ENCODE assay signal across 28 cellular contexts in genomic region chr11:93133710-93134109, GRCh38.
DNase-seq lines count a peak whose midpoint lies in the region; ATAC-seq and TF ChIP-seq lines count a peak whose summit lies in the region.
"Had no signal": no experiment of that assay in that cellular context is flagged by ENCODE, and none has a peak within 500 bp of the region (broad histone marks: within the 10 kb centered on the region; RNA-seq: fewer than 3 reads in every experiment).

No MANE protein-coding gene starts in this region.

- no peak overlapping the region for H3K4me3 ChIP-seq in AG04449 (ENCODE audit: low read depth, low read length)
- H3K4me3 ChIP-seq in GM23248: no peak overlapping the region
- no peak overlapping the region for H3K4me3 ChIP-seq in brain microvascular endothelial cell (ENCODE audit: low read depth, low read length)
- H3K4me3 ChIP-seq in right atrium auricular region: no peak overlapping the region
- no peak overlapping the region for H3K4me3 ChIP-seq in Caco-2 (ENCODE audit: low read depth, low read length)
- H3K4me3 ChIP-seq in psoas muscle: no peak overlapping the region
- H3K4me3 ChIP-seq: HAP-1, K562, SJCRH30, upper lobe of left lung had no signal

- intact Hi-C loops in Caco-2 (cut with micrococcal nuclease; ENCODE audit: unreplicated experiment) (loop anchor here (5.0 to 10.0 kb wide), 2 partner anchors 411 to 519 kb away; partner anchors contain the start of gene SMCO4), psoas muscle (cut with DNase I) (no loop called here)

- no peak for ATAC-seq in psoas muscle
- ATAC-seq: foreskin keratinocyte; K562; left colon; stimulated activated naive CD8-positive, alpha-beta T cell treated with anti-CD3 and anti-CD28 coated beads, Interleukin-15, amount 100 ng/mL, for 72 hours had no signal

- H3K4me2 ChIP-seq in GM23248 (ENCODE audit: unreplicated experiment): no peak overlapping the region

- H3K36me3 Mint-ChIP-seq in Caco-2 (ENCODE audit: insufficient read depth, unreplicated experiment): no peaks in the 10 kb centered on the region

- H3K27me3 Mint-ChIP-seq in Caco-2 (ENCODE audit: insufficient read depth, unreplicated experiment): peaks cover 15% of the 10 kb centered on the region

- H3K36me3 ChIP-seq in GM23248 (ENCODE audit: low read depth): no peaks in the 10 kb centered on the region
- no peaks in the 10 kb centered on the region for H3K36me3 ChIP-seq in brain microvascular endothelial cell (replicated peaks)
- H3K36me3 ChIP-seq in right atrium auricular region: no peaks in the 10 kb centered on the region
- no peaks in the 10 kb centered on the region for H3K36me3 ChIP-seq in Caco-2 (ENCODE audit: control insufficient read depth, insufficient read depth, low read length)
- no peaks in the 10 kb centered on the region for H3K36me3 ChIP-seq in psoas muscle (ENCODE audit: insufficient read depth in 1 of 2, low read depth in 1 of 2)
- H3K36me3 ChIP-seq: HAP-1, SJCRH30, upper lobe of left lung had no signal

- in situ Hi-C loops in GM23248 (cut with MboI): no loop called here
- in situ Hi-C loops in brain microvascular endothelial cell (cut with HindIII; ENCODE audit: low pct_ligation_motif_present, low sequenced_read_pairs): no loop called here

- H3K27me3 ChIP-seq in GM23248 (replicated peaks; ENCODE audit: insufficient read depth) (no peaks in the 10 kb centered on the region), brain microvascular endothelial cell (replicated peaks) (no peaks in the 10 kb centered on the region), right atrium auricular region (no peaks in the 10 kb centered on the region), Caco-2 (replicated peaks; ENCODE audit: control insufficient read depth, insufficient read depth, low read length) (no peaks in the 10 kb centered on the region), psoas muscle (ENCODE audit: insufficient read depth in 3 of 3, low read length in 2 of 3) (no peaks in the 10 kb centered on the region)
- H3K27me3 ChIP-seq: SJCRH30, upper lobe of left lung had no signal

- DNase-seq in AG04449 (ENCODE audit: low read depth, low spot score) (peak; percentile 23), GM23248 (peak; percentile 37), brain microvascular endothelial cell (peak; percentile 39), kidney tubule cell (ENCODE audit: low spot score) (peak; percentile 11), right atrium auricular region (ENCODE audit: low spot score) (no peak), hypothalamus (lab: John Stamatoyannopoulos, UW) (no peak), Caco-2 (no peak), psoas muscle (no peak)
- DNase-seq: ACHN; activated CD4-positive, CD25-positive, alpha-beta regulatory T cell treated with anti-CD3 and anti-CD28 coated beads, Interleukin-2, amount 50 U/mL, for 72 hours; activated naive CD8-positive, alpha-beta T cell treated with anti-CD3 and anti-CD28 coated beads, Interleukin-2, amount 10 ng/mL, durations not matched to agents 7 days and 5 days; effector memory CD4-positive, alpha-beta T cell; left colon; NCI-H1048; NCI-H2081 treated with DMSO at 0.1 percent for 48 hours; NCI-H748 treated with DMSO at 0.1 percent for 48 hours; nephron progenitor cell; SJCRH30; stimulated activated CD4-positive, alpha-beta T cell treated with anti-CD3 and anti-CD28 coated beads, Interleukin-1b, Interleukin-23, amount 100 ng/mL, for 48 hours; stimulated activated naive CD8-positive, alpha-beta T cell treated with anti-CD3 and anti-CD28 coated beads, Interleukin-15, amount 100 ng/mL, for 72 hours; upper lobe of left lung had no signal

- H3K9me2 ChIP-seq in GM23248 (ENCODE audit: insufficient read depth): no peaks in the 10 kb centered on the region

- no peaks in the 10 kb centered on the region for H3K9me3 ChIP-seq in GM23248 (ENCODE audit: low read depth)
- H3K9me3 ChIP-seq in right atrium auricular region: no peaks in the 10 kb centered on the region
- no peaks in the 10 kb centered on the region for H3K9me3 ChIP-seq in Caco-2
- H3K9me3 ChIP-seq in psoas muscle: no peaks in the 10 kb centered on the region
- H3K9me3 ChIP-seq: HAP-1, SJCRH30, upper lobe of left lung had no signal

- H3F3A ChIP-seq in GM23248 (ENCODE audit: insufficient read depth): no peaks in the 10 kb centered on the region

- H3K27ac ChIP-seq in GM23248 (no peak overlapping the region), brain microvascular endothelial cell (no peak overlapping the region), right atrium auricular region (no peak overlapping the region), psoas muscle (no peak overlapping the region)
- H3K27ac ChIP-seq: foreskin keratinocyte, HL-60, SJCRH30, upper lobe of left lung had no signal

- TF ChIP-seq CTCF in AG04449 (IDR thresholded peaks at IDR 0.05; ENCODE audit: insufficient read depth, low read length, missing control alignments): no peak
- TF ChIP-seq CTCF in brain microvascular endothelial cell (IDR thresholded peaks at IDR 0.05; ENCODE audit: low read depth, low read length, missing control alignments): no peak
- no peak for TF ChIP-seq CTCF in right atrium auricular region (IDR thresholded peaks at IDR 0.05)
- TF ChIP-seq CTCF in Caco-2 (IDR thresholded peaks at IDR 0.05; ENCODE audit: insufficient read depth in 1 of 2, low read depth in 1 of 2, low read length in 1 of 2, severe bottlenecking in 1 of 2, unreplicated experiment in 1 of 2): no peak
- no peak for TF ChIP-seq CTCF in psoas muscle (IDR thresholded peaks at IDR 0.05)

- POLR2A ChIA-PET in AG04449 (lab: Yijun Ruan, JAX): no interaction called here
- POLR2A ChIA-PET in Caco-2 (lab: Charles Lee): no interaction called here

- no peak overlapping the region for H3K9ac ChIP-seq in GM23248

- CTCF ChIA-PET in AG04449 (lab: Yijun Ruan, JAX): no interaction called here
- CTCF ChIA-PET in Caco-2 (lab: Charles Lee): no interaction called here

- H3K27ac Mint-ChIP-seq in Caco-2 (ENCODE audit: unreplicated experiment): no peak overlapping the region
- H3K27ac Mint-ChIP-seq: activated naive CD8-positive, alpha-beta T cell treated with anti-CD3 and anti-CD28 coated beads, Interleukin-2, amount 10 ng/mL, durations not matched to agents 7 days and 5 days; mesothelial cell of epicardium; nephron progenitor cell; stimulated activated naive CD8-positive, alpha-beta T cell treated with anti-CD3 and anti-CD28 coated beads, Interleukin-15, amount 100 ng/mL, for 72 hours; T-helper 2 cell treated with Interferon-gamma antibody and Interleukin-4, amounts not matched to agents 5 μg/mL and 100 μg/mL, for 36 hours had no signal

- no TSS peak for BruUV-seq in Caco-2 (replicated peaks; lab: Mats Ljungman, UMichigan)

- WGBS in GM23248 (ENCODE audit: low coverage in 1 of 2, low lambda C conversion rate in 2 of 2, missing lambda C conversion rate in 2 of 2), 2 experiments: 76 to 85% methylated on average over 2 of the region's 2 CpGs
- WGBS in psoas muscle, 3 donors: 71 to 82% (median 73%) methylated on average over 2 of the region's 2 CpGs

- H3K9me3 Mint-ChIP-seq in Caco-2 (ENCODE audit: unreplicated experiment): no peaks in the 10 kb centered on the region
- H3K9me3 Mint-ChIP-seq: activated naive CD8-positive, alpha-beta T cell treated with anti-CD3 and anti-CD28 coated beads, Interleukin-2, amount 10 ng/mL, durations not matched to agents 7 days and 5 days; stimulated activated naive CD8-positive, alpha-beta T cell treated with anti-CD3 and anti-CD28 coated beads, Interleukin-15, amount 100 ng/mL, for 72 hours; T-helper 2 cell treated with Interferon-gamma antibody and Interleukin-4, amounts not matched to agents 5 μg/mL and 100 μg/mL, for 36 hours had no signal

- H3K4me1 ChIP-seq in GM23248 (ENCODE audit: insufficient read depth): 0 out of 2 replicates have a peak, but pooled peaks cover 3% of the 10 kb centered on the region
- peaks cover 0 to 6% of the 10 kb centered on the region in 2 donors for H3K4me1 ChIP-seq in right atrium auricular region
- no peaks in the 10 kb centered on the region for H3K4me1 ChIP-seq in Caco-2
- no peaks in the 10 kb centered on the region for H3K4me1 ChIP-seq in psoas muscle
- H3K4me1 ChIP-seq: foreskin keratinocyte, SJCRH30, upper lobe of left lung had no signal

- H2AFZ ChIP-seq in GM23248: no peak overlapping the region

- H4K20me1 ChIP-seq in GM23248 (ENCODE audit: insufficient read depth): no peaks in the 10 kb centered on the region

- H3K4me3 Mint-ChIP-seq in Caco-2 (ENCODE audit: unreplicated experiment): no peak overlapping the region
- H3K4me3 Mint-ChIP-seq: activated naive CD8-positive, alpha-beta T cell treated with anti-CD3 and anti-CD28 coated beads, Interleukin-2, amount 10 ng/mL, durations not matched to agents 7 days and 5 days; central memory CD8-positive, alpha-beta T cell; mesothelial cell of epicardium; nephron progenitor cell; stimulated activated naive CD8-positive, alpha-beta T cell treated with anti-CD3 and anti-CD28 coated beads, Interleukin-15, amount 100 ng/mL, for 72 hours; T-helper 2 cell treated with Interferon-gamma antibody and Interleukin-4, amounts not matched to agents 5 μg/mL and 100 μg/mL, for 36 hours had no signal

- H3K4me1 Mint-ChIP-seq in Caco-2 (ENCODE audit: low read depth, unreplicated experiment): no peaks in the 10 kb centered on the region
- H3K4me1 Mint-ChIP-seq: activated naive CD8-positive, alpha-beta T cell treated with anti-CD3 and anti-CD28 coated beads, Interleukin-2, amount 10 ng/mL, durations not matched to agents 7 days and 5 days; central memory CD8-positive, alpha-beta T cell; mesothelial cell of epicardium; stimulated activated naive CD8-positive, alpha-beta T cell treated with anti-CD3 and anti-CD28 coated beads, Interleukin-15, amount 100 ng/mL, for 72 hours had no signal

- H3K79me2 ChIP-seq in GM23248 (ENCODE audit: insufficient read depth): no peaks in the 10 kb centered on the region

Comparison
In these comparisons a context has a peak if more than half of its experiments do, and no peak if none do; other contexts are left out.
1. DNase-seq: peak in AG04449 (single experiment), GM23248 (single experiment), brain microvascular endothelial cell (single experiment) and kidney tubule cell (single experiment); none in right atrium auricular region (single experiment), hypothalamus (0 of 51), Caco-2 (0 of 2) and psoas muscle (0 of 2).